8 cellular contexts compared by ENCODE assay signal in genomic region chr17:7627250-7628121, GRCh38. TPM values are rescaled to one million over a fixed set of nuclear protein-coding genes. Genes with fewer than 3 reads are reported as not detected.
DNase-seq lines count a peak whose midpoint lies in the region; ATAC-seq and TF ChIP-seq lines count a peak whose summit lies in the region.

TSS of gene SAT2 (minus strand) at chr17:7627821. CDS start at chr17:7627635, 186 bp downstream.

- TF ChIP-seq CTCF in AG09309 (IDR thresholded peaks at IDR 0.05; ENCODE audit: control insufficient read depth, insufficient read depth, low read depth, low read length, missing control alignments) = no peak
- no peak for TF ChIP-seq CTCF in lung (IDR thresholded peaks at IDR 0.05; ENCODE audit: control extremely low read depth, extremely low read depth)

- ATAC-seq in GM19025 (IDR thresholded peaks at IDR 0.05; ENCODE audit: low read depth, unreplicated experiment) (peak; percentile 85), HG03439 (IDR thresholded peaks at IDR 0.05; ENCODE audit: unreplicated experiment) (peak; percentile 76), lung (ENCODE audit: insufficient read depth, low FRiP score) (peak; percentile 96)

- no peaks in the 10 kb centered on the region for H3K36me3 ChIP-seq in effector memory CD4-positive, alpha-beta T cell (ENCODE audit: control insufficient read depth, insufficient read depth, low read length)
- peaks cover 0 to 3% of the 10 kb centered on the region in 2 donors for H3K36me3 ChIP-seq in lung (ENCODE audit: control insufficient read depth in 2 of 2, insufficient read depth in 2 of 2, low read length in 2 of 2)

- DNase-seq in AG09309 (ENCODE audit: low read depth) (peak; percentile 75), NCI-H82 (lab: John Stamatoyannopoulos, UW) (peak; percentile 99), lung (ENCODE audit: low spot score) (peak; percentile 95)
- DNase-seq in activated CD8-positive, alpha-beta memory T cell treated with anti-CD3 and anti-CD28 coated beads for 24 hours = peak; percentile 90
- DNase-seq in effector memory CD4-positive, alpha-beta T cell = peak; percentile 79 to 83 (median 79)
- peak; percentile 57 to 86 (median 78) for DNase-seq in stimulated activated CD4-positive, alpha-beta T cell treated with anti-CD3 and anti-CD28 coated beads, TNF-alpha, amount 100 ng/mL, for 24 hours (ENCODE audit: low read depth in 3 of 3)

- H3K27ac ChIP-seq in effector memory CD4-positive, alpha-beta T cell (ENCODE audit: insufficient read depth, low read length, poor library complexity, severe bottlenecking) = peak within 1 kb of the TSS; percentile 86
- H3K27ac ChIP-seq in lung (ENCODE audit: low read depth in 1 of 2, low read length in 1 of 2) = peak within 1 kb of the TSS; percentile 93 to 95

- H3K27me3 ChIP-seq in effector memory CD4-positive, alpha-beta T cell (replicated peaks; ENCODE audit: control insufficient read depth, insufficient read depth, low read length, poor library complexity, severe bottlenecking) = no peaks in the 10 kb centered on the region
- H3K27me3 ChIP-seq in lung (ENCODE audit: control insufficient read depth, insufficient read depth) = no peaks in the 10 kb centered on the region

- H3K9me3 ChIP-seq in effector memory CD4-positive, alpha-beta T cell (ENCODE audit: control insufficient read depth, low read length) = no peaks in the 10 kb centered on the region
- no peaks in the 10 kb centered on the region for H3K9me3 ChIP-seq in lung (ENCODE audit: control insufficient read depth in 2 of 2, insufficient read depth in 1 of 2, low read length in 1 of 2)

- WGBS in lung, 2 donors = 0 to 1% methylated on average over 54 of the region's 54 CpGs

- peaks cover 11% of the 10 kb centered on the region for H3K4me1 ChIP-seq in effector memory CD4-positive, alpha-beta T cell (ENCODE audit: control insufficient read depth, insufficient read depth, low read length, poor library complexity, severe bottlenecking)
- peaks cover 0 to 3% of the 10 kb centered on the region in 2 donors for H3K4me1 ChIP-seq in lung (ENCODE audit: control insufficient read depth in 2 of 2, insufficient read depth in 2 of 2, low read length in 2 of 2)

- H3K4me3 ChIP-seq in AG09309 (ENCODE audit: control insufficient read depth, low read depth, low read length) = peak within 1 kb of the TSS; percentile 63
- H3K4me3 ChIP-seq in effector memory CD4-positive, alpha-beta T cell (ENCODE audit: insufficient read depth, low read depth, low read length, poor library complexity, severe bottlenecking) = peak within 1 kb of the TSS; percentile 80
- peak within 1 kb of the TSS; percentile 60 for H3K4me3 ChIP-seq in lung

RNA-seq across cellular contexts. Expression of gene SAT2, which starts in this region (rescaled TPM):
- 10 to 100 TPM; 50.7 to 86.4 TPM for total RNA-seq in lung
- 100 to 1,000 TPM in 1 of 2 donors, 10 to 100 TPM in 1; 92.7 to 168 TPM for polyA plus RNA-seq in lung

Comparison
In these comparisons a context has a peak if more than half of its experiments do, and no peak if none do; other contexts are left out.
1. Peak in every context shown above with its lines: DNase-seq, ATAC-seq, H3K4me3 ChIP-seq and H3K27ac ChIP-seq.